ENCODE assay signal across 8 cellular contexts in genomic region chr1:6205849-6206845, GRCh38. TPM values are rescaled to one million over a fixed set of nuclear protein-coding genes. Genes with fewer than 3 reads are reported as not detected.
DNase-seq lines count a peak whose midpoint lies in the region; ATAC-seq and TF ChIP-seq lines count a peak whose summit lies in the region.

TSS of gene RNF207 (plus strand) at chr1:6206119. CDS start at chr1:6206536, 417 bp downstream.

- ATAC-seq in effector memory CD8-positive, alpha-beta T cell (replicated peaks) = peak; percentile 87
- peak; percentile 83 for ATAC-seq in mucosa of descending colon
- ATAC-seq in stimulated activated naive B cell treated with anti-CD40 and anti-IgM and Interleukin-4, amounts not matched to agents 10 μg/mL and 1 μg/mL and 100 μg/mL, for 72 hours (replicated peaks) = peak; percentile 66 to 67

- H3K9me3 Mint-ChIP-seq in effector memory CD8-positive, alpha-beta T cell = no peaks in the 10 kb centered on the region
- no peaks in the 10 kb centered on the region for H3K9me3 Mint-ChIP-seq in stimulated activated naive B cell treated with anti-CD40 and anti-IgM and Interleukin-4, amounts not matched to agents 10 μg/mL and 1 μg/mL and 100 μg/mL, for 72 hours

- intact Hi-C loops in mucosa of descending colon (cut with DNase I, micrococcal nuclease) = no loop called here

- H3K4me1 Mint-ChIP-seq in effector memory CD8-positive, alpha-beta T cell (ENCODE audit: low read depth in 2 of 2) = peaks cover 0 to 10% of the 10 kb centered on the region in 2 donors
- H3K4me1 Mint-ChIP-seq in stimulated activated naive B cell treated with anti-CD40 and anti-IgM and Interleukin-4, amounts not matched to agents 10 μg/mL and 1 μg/mL and 100 μg/mL, for 72 hours = peaks cover 13 to 42% of the 10 kb centered on the region in 2 donors

- H3K9me3 ChIP-seq in HUES6 (ENCODE audit: control insufficient read depth, insufficient read depth, low read depth, low read length) (no peaks in the 10 kb centered on the region), mucosa of descending colon (no peaks in the 10 kb centered on the region)

- H3K36me3 Mint-ChIP-seq in effector memory CD8-positive, alpha-beta T cell (ENCODE audit: insufficient read depth) = peaks cover 3% of the 10 kb centered on the region
- peaks cover 4% of the 10 kb centered on the region in 2 donors for H3K36me3 Mint-ChIP-seq in stimulated activated naive B cell treated with anti-CD40 and anti-IgM and Interleukin-4, amounts not matched to agents 10 μg/mL and 1 μg/mL and 100 μg/mL, for 72 hours

- H3K27me3 ChIP-seq in HUES6 (ENCODE audit: control insufficient read depth, insufficient read depth, low read length) = peaks cover 41% of the 10 kb centered on the region

- H3K36me3 ChIP-seq in HUES6 (ENCODE audit: control insufficient read depth, insufficient read depth, low read length) (0 out of 2 replicates have a peak, but pooled peaks cover 2% of the 10 kb centered on the region), mucosa of descending colon (ENCODE audit: low read depth) (no peaks in the 10 kb centered on the region)

- H3K27ac ChIP-seq in HUES6 (ENCODE audit: low read depth, low read length) = peak within 1 kb of the TSS; percentile 40; the same call in 1 of the 2 replicates

- peak within 1 kb of the TSS; percentile 64 for H3K4me3 ChIP-seq in AG09309 (ENCODE audit: control insufficient read depth, low read depth, low read length)
- peak within 1 kb of the TSS; percentile 72 for H3K4me3 ChIP-seq in HUES6 (ENCODE audit: low read depth, low read length)
- H3K4me3 ChIP-seq in mucosa of descending colon = peak within 1 kb of the TSS; percentile 44

- H3K9ac ChIP-seq in HUES6 (ENCODE audit: low read length) = peak within 1 kb of the TSS; percentile 78

- peaks cover 0 to 6% of the 10 kb centered on the region in 2 donors for H3K27me3 Mint-ChIP-seq in effector memory CD8-positive, alpha-beta T cell
- H3K27me3 Mint-ChIP-seq in stimulated activated naive B cell treated with anti-CD40 and anti-IgM and Interleukin-4, amounts not matched to agents 10 μg/mL and 1 μg/mL and 100 μg/mL, for 72 hours = peaks cover 31 to 44% of the 10 kb centered on the region in 2 donors

- peak within 1 kb of the TSS in 1 of 2 donors; percentile 23 for H3K27ac Mint-ChIP-seq in effector memory CD8-positive, alpha-beta T cell
- H3K27ac Mint-ChIP-seq in stimulated activated naive B cell treated with anti-CD40 and anti-IgM and Interleukin-4, amounts not matched to agents 10 μg/mL and 1 μg/mL and 100 μg/mL, for 72 hours = no peak within 1 kb of the TSS

- H3K4me3 Mint-ChIP-seq in effector memory CD8-positive, alpha-beta T cell = peak within 1 kb of the TSS; percentile 67 to 75
- peak within 1 kb of the TSS; percentile 79 to 82 for H3K4me3 Mint-ChIP-seq in stimulated activated naive B cell treated with anti-CD40 and anti-IgM and Interleukin-4, amounts not matched to agents 10 μg/mL and 1 μg/mL and 100 μg/mL, for 72 hours

- DNase-seq in AG09309 (ENCODE audit: low read depth) = no peak
- DNase-seq in activated CD4-positive, alpha-beta T cell treated with anti-CD3 and anti-CD28 coated beads, Interleukin-2, amount 50 U/mL, for 4 hours = peak; percentile 39 to 55
- peak; percentile 41 to 56 (median 56) for DNase-seq in effector memory CD8-positive, alpha-beta T cell
- peak; percentile 79 to 87 (median 85) for DNase-seq in mucosa of descending colon
- peak; percentile 57 for DNase-seq in stimulated activated naive B cell treated with anti-CD40 and anti-IgM and Interleukin-4, amounts not matched to agents 10 μg/mL and 1 μg/mL and 100 μg/mL, for 72 hours
- no peak for DNase-seq in GF-D8 (lab: John Stamatoyannopoulos, UW)

- no peak for TF ChIP-seq CTCF in AG09309 (IDR thresholded peaks at IDR 0.05; ENCODE audit: control insufficient read depth, insufficient read depth, low read depth, low read length, missing control alignments)
- TF ChIP-seq CTCF in mucosa of descending colon (IDR thresholded peaks at IDR 0.05) = no peak

- peaks cover 13% of the 10 kb centered on the region for H3K4me1 ChIP-seq in HUES6 (ENCODE audit: control insufficient read depth, insufficient read depth, low read length)
- peaks cover 32% of the 10 kb centered on the region for H3K4me1 ChIP-seq in mucosa of descending colon (ENCODE audit: low read depth)

- peak; percentile 77 for TF ChIP-seq POLR2A in GM19193 (IDR thresholded peaks at IDR 0.05; ENCODE audit: extremely low read depth, insufficient read depth, insufficient read length)

RNA-seq across cellular contexts. Expression of gene RNF207, which starts in this region (rescaled TPM):
- 10 to 100 TPM; 35.4 to 63.9 (median 35.9) TPM for total RNA-seq in mucosa of descending colon

Comparison
In these comparisons a context has a peak if more than half of its experiments do, and no peak if none do; other contexts are left out.
1. DNase-seq: peak in activated CD4-positive, alpha-beta T cell treated with anti-CD3 and anti-CD28 coated beads, Interleukin-2, amount 50 U/mL, for 4 hours (2 of 2), effector memory CD8-positive, alpha-beta T cell (3 of 3), mucosa of descending colon (3 of 3) and stimulated activated naive B cell treated with anti-CD40 and anti-IgM and Interleukin-4, amounts not matched to agents 10 μg/mL and 1 μg/mL and 100 μg/mL, for 72 hours (single experiment); none in AG09309 (single experiment) and GF-D8 (single experiment).
2. Peak in every context shown above with its lines, with median percentiles within 50 percentile points of each other: H3K4me3 ChIP-seq and ATAC-seq.